In genomic region chr17:65062168-65062915, GRCh38 we compare ENCODE assay signal across 10 cellular contexts. TPM values are rescaled to one million over a fixed set of nuclear protein-coding genes. Genes with fewer than 3 reads are reported as not detected.
DNase-seq lines count a peak whose midpoint lies in the region; ATAC-seq and TF ChIP-seq lines count a peak whose summit lies in the region.
"Had no signal": no experiment of that assay in that cellular context is flagged by ENCODE, and none has a peak within 500 bp of the region (broad histone marks: within the 10 kb centered on the region; RNA-seq: fewer than 3 reads in every experiment).

No MANE protein-coding gene starts in this region.

- peak overlapping the region; percentile 16 for H3K4me3 ChIP-seq in endocrine pancreas (ENCODE audit: control insufficient read depth, insufficient read depth, low read length)
- no peak overlapping the region for H3K4me3 ChIP-seq in osteoblast (ENCODE audit: insufficient read depth, low read length)

- H3K9me3 ChIP-seq in endocrine pancreas (ENCODE audit: control insufficient read depth, low read length) (no peaks in the 10 kb centered on the region), osteoblast (ENCODE audit: low read depth, low read length) (no peaks in the 10 kb centered on the region)
- H3K9me3 ChIP-seq: neutrophil had no signal

- H3K4me2 ChIP-seq in osteoblast (ENCODE audit: insufficient read depth, low read length), result no peak overlapping the region

- H3K27me3 ChIP-seq in endocrine pancreas (ENCODE audit: control insufficient read depth, insufficient read depth, low read length) (no peaks in the 10 kb centered on the region), osteoblast (ENCODE audit: insufficient read depth, low read length) (no peaks in the 10 kb centered on the region)
- H3K27me3 ChIP-seq: neutrophil had no signal

- H3K36me3 ChIP-seq in endocrine pancreas (ENCODE audit: control insufficient read depth, insufficient read depth, low read length) (no peaks in the 10 kb centered on the region), osteoblast (ENCODE audit: insufficient read depth, low read length) (no peaks in the 10 kb centered on the region)
- H3K36me3 ChIP-seq: neutrophil had no signal

- no peak for TF ChIP-seq CTCF in osteoblast (IDR thresholded peaks at IDR 0.05; ENCODE audit: extremely low read depth, low read depth, low read length)

- no peaks in the 10 kb centered on the region for H4K20me1 ChIP-seq in osteoblast (ENCODE audit: insufficient read depth, low read length)

- no peaks in the 10 kb centered on the region for H3K4me1 ChIP-seq in endocrine pancreas (ENCODE audit: control insufficient read depth, insufficient read depth, low read length)
- peaks cover 1% of the 10 kb centered on the region for H3K4me1 ChIP-seq in osteoblast (ENCODE audit: insufficient read depth, low read length)

- no peak overlapping the region for H3K9ac ChIP-seq in endocrine pancreas (ENCODE audit: control insufficient read depth, insufficient read depth, low read length)

- no peak for ATAC-seq in HG03342 (IDR thresholded peaks at IDR 0.05; ENCODE audit: unreplicated experiment)

- H2AFZ ChIP-seq in osteoblast (ENCODE audit: low read length), result no peak overlapping the region

- no peak overlapping the region for H3K27ac ChIP-seq in osteoblast (ENCODE audit: low read depth, low read length)
- H3K27ac ChIP-seq: neutrophil had no signal

- DNase-seq in A172 (ENCODE audit: low spot score) (peak; percentile 44), OCI-M1 (lab: John Stamatoyannopoulos, UW) (peak; percentile 30), midbrain (lab: John Stamatoyannopoulos, UW) (peak; percentile 14), osteoblast (ENCODE audit: insufficient read length, low spot score, missing footprints) (no peak), NCI-H1048 (lab: John Stamatoyannopoulos, UW) (no peak), HCEC 1CT (no peak)
- DNase-seq: NCI-H2081 treated with DMSO at 0.1 percent for 48 hours had no signal

- no peaks in the 10 kb centered on the region for H3K79me2 ChIP-seq in osteoblast (ENCODE audit: insufficient read depth, low read length)

RNA-seq across cellular contexts. Expression of gene GNA13, which starts 5.8 kb away (rescaled TPM):
- 58.9 and 62.5 TPM in 2 replicates for total RNA-seq in A172 (2014; rRNA removed; shearing (Covaris generic))
- 63.1 and 63.3 TPM in 2 replicates for total RNA-seq in osteoblast

Comparison
In these comparisons a context has a peak if more than half of its experiments do, and no peak if none do; other contexts are left out.
1. DNase-seq: peak in A172 (single experiment), OCI-M1 (single experiment) and midbrain (single experiment); none in osteoblast (single experiment), NCI-H1048 (single experiment) and HCEC 1CT (single experiment).